In genomic region chr7:65981965-65982792, GRCh38 we compare ENCODE assay signal across 1 cellular context.
TF ChIP-seq lines count a peak whose summit lies in the region.

Gene GUSB (minus strand): TSS chr7:65982213. CDS start chr7:65982183, 30 bp downstream.

TF ChIP-seq in K562, 482 proteins besides CTCF, POLR2A, EP300 and RAD21 (continued from another document and continues in another):
- TF ChIP-seq RERE (CRISPR knock-in tag; IDR thresholded peaks at IDR 0.05; ENCODE audit: borderline replicate concordance) (no peak), RBM25 (IDR thresholded peaks at IDR 0.05; ENCODE audit: low read depth, low read length, severe bottlenecking) (no peak), PRPF4 (IDR thresholded peaks at IDR 0.05; ENCODE audit: insufficient read depth, low read depth, low read length, poor library complexity, severe bottlenecking) (peak; percentile 46), HNRNPK (IDR thresholded peaks at IDR 0.05; ENCODE audit: low read depth, low read length, poor library complexity, severe bottlenecking) (no peak), MAZ (CRISPR knock-in tag; conservative IDR thresholded peaks at IDR 0.05 in 1 of 2, IDR thresholded peaks at IDR 0.05 in 1 of 2) (peak; percentile 99 to 100), ZNF12 (CRISPR knock-in tag; IDR thresholded peaks at IDR 0.05) (peak; percentile 84), IRF1 (CRISPR knock-in tag; IDR thresholded peaks at IDR 0.05; ENCODE audit: borderline replicate concordance) (peak; percentile 51; the same call in 1 of the 2 replicates), ARHGAP35 (IDR thresholded peaks at IDR 0.05; ENCODE audit: partially characterized antibody) (no peak), TAF15 (IDR thresholded peaks at IDR 0.05; ENCODE audit: low read depth, low read length) (no peak), SLC30A9 (CRISPR knock-in tag; IDR thresholded peaks at IDR 0.05) (no peak), NBN (IDR thresholded peaks at IDR 0.05; ENCODE audit: low read depth) (peak; percentile 65; the same call in 1 of the 2 replicates), U2AF2 (optimal IDR thresholded peaks at IDR 0.05; ENCODE audit: low read depth, low read length) (no peak), ZNF217 (CRISPR knock-in tag; IDR thresholded peaks at IDR 0.05) (no peak), NFATC3 (IDR thresholded peaks at IDR 0.05) (no peak), SNRNP70 (optimal IDR thresholded peaks at IDR 0.05; ENCODE audit: low read depth, low read length) (no peak), BDP1 (IDR thresholded peaks at IDR 0.05; ENCODE audit: insufficient read depth, insufficient read length) (no peak), CREBBP (IDR thresholded peaks at IDR 0.05; ENCODE audit: low read depth, low read length) (no peak), MCM2 (IDR thresholded peaks at IDR 0.05; ENCODE audit: low read depth) (no peak), BRF1 (IDR thresholded peaks at IDR 0.05; ENCODE audit: borderline replicate concordance, extremely low read depth, insufficient read length) (no peak), L3MBTL2 (IDR thresholded peaks at IDR 0.05) (peak; percentile 99), EHMT2 (IDR thresholded peaks at IDR 0.05) (no peak), PHTF2 (CRISPR knock-in tag; IDR thresholded peaks at IDR 0.05) (no peak), SREBF2 (CRISPR knock-in tag; IDR thresholded peaks at IDR 0.05) (no peak), ZNF324 (CRISPR knock-in tag; IDR thresholded peaks at IDR 0.05) (peak; percentile 46; the same call in 1 of the 2 replicates), ZNF589 (CRISPR knock-in tag; IDR thresholded peaks at IDR 0.05; ENCODE audit: low read depth) (no peak), KDM4B (IDR thresholded peaks at IDR 0.05; ENCODE audit: borderline replicate concordance in 2 of 2, low read depth in 1 of 2) (peak in 1 of 2 experiments; percentile 93; a peak in 2 of 4 replicates), TRIM28 (IDR thresholded peaks at IDR 0.05) (no peak), FOSL1 (tag; conservative IDR thresholded peaks at IDR 0.05) (peak; percentile 13; the same call in 1 of the 2 replicates), TCF7 (IDR thresholded peaks at IDR 0.05; ENCODE audit: borderline replicate concordance) (peak; percentile 64; the same call in 1 of the 2 replicates), TCF3 (CRISPR knock-in tag; IDR thresholded peaks at IDR 0.05) (peak; percentile 45), ETV6 (IDR thresholded peaks at IDR 0.05; ENCODE audit: borderline replicate concordance in 1 of 2, low read depth in 2 of 2, low read length in 1 of 2) (no peak), ETV6 (CRISPR knock-in tag; IDR thresholded peaks at IDR 0.05; ENCODE audit: borderline replicate concordance) (peak; percentile 30; the same call in 1 of the 2 replicates), AFF4 (CRISPR knock-in tag; IDR thresholded peaks at IDR 0.05) (peak; percentile 91), SP1 (CRISPR knock-in tag; IDR thresholded peaks at IDR 0.05) (peak; percentile 96), YY1 (IDR thresholded peaks at IDR 0.05; ENCODE audit: borderline replicate concordance in 1 of 3, control insufficient read depth in 1 of 3, extremely low read depth in 1 of 3, insufficient read depth in 3 of 3, insufficient read length in 1 of 3, insufficient replicate concordance in 2 of 3, low read depth in 1 of 3, low read length in 2 of 3) (peak; percentile 98 to 100 (median 100)), HOXB6 (CRISPR knock-in tag; IDR thresholded peaks at IDR 0.05; ENCODE audit: borderline replicate concordance) (no peak), FOXP4 (CRISPR knock-in tag; IDR thresholded peaks at IDR 0.05; ENCODE audit: borderline replicate concordance) (no peak; the same call in 1 of the 2 replicates)
- TF ChIP-seq, protein P1, sequence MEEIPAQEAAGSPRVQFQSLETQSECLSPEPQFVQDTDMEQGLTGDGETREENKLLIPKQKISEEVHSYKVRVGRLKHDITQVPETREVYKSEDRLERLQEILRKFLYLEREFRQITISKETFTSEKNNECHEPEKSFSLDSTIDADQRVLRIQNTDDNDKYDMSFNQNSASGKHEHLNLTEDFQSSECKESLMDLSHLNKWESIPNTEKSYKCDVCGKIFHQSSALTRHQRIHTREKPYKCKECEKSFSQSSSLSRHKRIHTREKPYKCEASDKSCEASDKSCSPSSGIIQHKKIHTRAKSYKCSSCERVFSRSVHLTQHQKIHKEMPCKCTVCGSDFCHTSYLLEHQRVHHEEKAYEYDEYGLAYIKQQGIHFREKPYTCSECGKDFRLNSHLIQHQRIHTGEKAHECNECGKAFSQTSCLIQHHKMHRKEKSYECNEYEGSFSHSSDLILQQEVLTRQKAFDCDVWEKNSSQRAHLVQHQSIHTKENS (CRISPR knock-in tag; IDR thresholded peaks at IDR 0.05), result no peak
- TF ChIP-seq, protein P2, sequence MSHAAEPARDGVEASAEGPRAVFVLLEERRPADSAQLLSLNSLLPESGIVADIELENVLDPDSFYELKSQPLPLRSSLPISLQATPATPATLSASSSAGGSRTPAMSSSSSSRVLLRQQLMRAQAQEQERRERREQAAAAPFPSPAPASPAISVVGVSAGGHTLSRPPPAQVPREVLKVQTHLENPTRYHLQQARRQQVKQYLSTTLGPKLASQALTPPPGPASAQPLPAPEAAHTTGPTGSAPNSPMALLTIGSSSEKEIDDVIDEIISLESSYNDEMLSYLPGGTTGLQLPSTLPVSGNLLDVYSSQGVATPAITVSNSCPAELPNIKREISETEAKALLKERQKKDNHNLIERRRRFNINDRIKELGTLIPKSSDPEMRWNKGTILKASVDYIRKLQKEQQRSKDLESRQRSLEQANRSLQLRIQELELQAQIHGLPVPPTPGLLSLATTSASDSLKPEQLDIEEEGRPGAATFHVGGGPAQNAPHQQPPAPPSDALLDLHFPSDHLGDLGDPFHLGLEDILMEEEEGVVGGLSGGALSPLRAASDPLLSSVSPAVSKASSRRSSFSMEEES (CRISPR knock-in tag; IDR thresholded peaks at IDR 0.05), result no peak
- TF ChIP-seq, protein P3, sequence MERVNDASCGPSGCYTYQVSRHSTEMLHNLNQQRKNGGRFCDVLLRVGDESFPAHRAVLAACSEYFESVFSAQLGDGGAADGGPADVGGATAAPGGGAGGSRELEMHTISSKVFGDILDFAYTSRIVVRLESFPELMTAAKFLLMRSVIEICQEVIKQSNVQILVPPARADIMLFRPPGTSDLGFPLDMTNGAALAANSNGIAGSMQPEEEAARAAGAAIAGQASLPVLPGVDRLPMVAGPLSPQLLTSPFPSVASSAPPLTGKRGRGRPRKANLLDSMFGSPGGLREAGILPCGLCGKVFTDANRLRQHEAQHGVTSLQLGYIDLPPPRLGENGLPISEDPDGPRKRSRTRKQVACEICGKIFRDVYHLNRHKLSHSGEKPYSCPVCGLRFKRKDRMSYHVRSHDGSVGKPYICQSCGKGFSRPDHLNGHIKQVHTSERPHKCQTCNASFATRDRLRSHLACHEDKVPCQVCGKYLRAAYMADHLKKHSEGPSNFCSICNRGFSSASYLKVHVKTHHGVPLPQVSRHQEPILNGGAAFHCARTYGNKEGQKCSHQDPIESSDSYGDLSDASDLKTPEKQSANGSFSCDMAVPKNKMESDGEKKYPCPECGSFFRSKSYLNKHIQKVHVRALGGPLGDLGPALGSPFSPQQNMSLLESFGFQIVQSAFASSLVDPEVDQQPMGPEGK (CRISPR knock-in tag; IDR thresholded peaks at IDR 0.05; ENCODE audit: borderline replicate concordance), result no peak
- TF ChIP-seq, protein P4, sequence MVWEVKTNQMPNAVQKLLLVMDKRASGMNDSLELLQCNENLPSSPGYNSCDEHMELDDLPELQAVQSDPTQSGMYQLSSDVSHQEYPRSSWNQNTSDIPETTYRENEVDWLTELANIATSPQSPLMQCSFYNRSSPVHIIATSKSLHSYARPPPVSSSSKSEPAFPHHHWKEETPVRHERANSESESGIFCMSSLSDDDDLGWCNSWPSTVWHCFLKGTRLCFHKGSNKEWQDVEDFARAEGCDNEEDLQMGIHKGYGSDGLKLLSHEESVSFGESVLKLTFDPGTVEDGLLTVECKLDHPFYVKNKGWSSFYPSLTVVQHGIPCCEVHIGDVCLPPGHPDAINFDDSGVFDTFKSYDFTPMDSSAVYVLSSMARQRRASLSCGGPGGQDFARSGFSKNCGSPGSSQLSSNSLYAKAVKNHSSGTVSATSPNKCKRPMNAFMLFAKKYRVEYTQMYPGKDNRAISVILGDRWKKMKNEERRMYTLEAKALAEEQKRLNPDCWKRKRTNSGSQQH (CRISPR knock-in tag; IDR thresholded peaks at IDR 0.05), result no peak
- TF ChIP-seq, protein P5, sequence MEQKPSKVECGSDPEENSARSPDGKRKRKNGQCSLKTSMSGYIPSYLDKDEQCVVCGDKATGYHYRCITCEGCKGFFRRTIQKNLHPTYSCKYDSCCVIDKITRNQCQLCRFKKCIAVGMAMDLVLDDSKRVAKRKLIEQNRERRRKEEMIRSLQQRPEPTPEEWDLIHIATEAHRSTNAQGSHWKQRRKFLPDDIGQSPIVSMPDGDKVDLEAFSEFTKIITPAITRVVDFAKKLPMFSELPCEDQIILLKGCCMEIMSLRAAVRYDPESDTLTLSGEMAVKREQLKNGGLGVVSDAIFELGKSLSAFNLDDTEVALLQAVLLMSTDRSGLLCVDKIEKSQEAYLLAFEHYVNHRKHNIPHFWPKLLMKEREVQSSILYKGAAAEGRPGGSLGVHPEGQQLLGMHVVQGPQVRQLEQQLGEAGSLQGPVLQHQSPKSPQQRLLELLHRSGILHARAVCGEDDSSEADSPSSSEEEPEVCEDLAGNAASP (IDR thresholded peaks at IDR 0.05), result no peak
